22 cellular contexts compared by ENCODE assay signal in the genomic region with DNA sequence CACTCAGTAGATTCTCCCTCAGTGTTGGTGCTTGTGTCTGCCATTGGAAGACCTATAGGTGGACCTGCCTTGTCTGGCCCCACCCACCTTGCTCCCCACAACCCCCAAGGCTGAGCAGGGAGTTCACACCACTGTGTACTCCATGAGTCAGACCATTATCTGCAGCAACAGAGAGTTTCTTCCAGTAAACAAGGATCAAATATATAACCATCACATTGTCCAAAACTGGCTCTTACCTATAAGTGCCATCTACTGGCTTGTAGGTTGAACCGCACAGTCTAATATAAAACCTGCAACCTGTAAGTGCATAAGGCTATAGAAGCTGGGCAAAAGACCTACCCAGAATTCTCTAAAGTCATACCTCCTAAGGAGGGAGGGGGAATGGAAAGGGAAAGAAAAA. TPM values are rescaled to one million over a fixed set of nuclear protein-coding genes. Genes with fewer than 3 reads are reported as not detected.
DNase-seq lines count a peak whose midpoint lies in the region; ATAC-seq and TF ChIP-seq lines count a peak whose summit lies in the region.
"Had no signal": no experiment of that assay in that cellular context is flagged by ENCODE, and none has a peak within 500 bp of the region (broad histone marks: within the 10 kb centered on the region; RNA-seq: fewer than 3 reads in every experiment).

No MANE protein-coding gene starts in this region.

- POLR2A ChIA-PET in activated CD8-positive, alpha-beta T cell treated with anti-CD3 and anti-CD28 coated beads, Interleukin-2, amount 10 ng/mL, durations not matched to agents 7 days and 5 days (lab: Charles Lee), result no interaction called here
- POLR2A ChIA-PET in CD8-positive, alpha-beta memory T cell (lab: Charles Lee), result no interaction called here

- H3K27me3 ChIP-seq in DND-41 (ENCODE audit: insufficient read depth, low read length, poor library complexity), result no peaks in the 10 kb centered on the region
- no peaks in the 10 kb centered on the region for H3K27me3 ChIP-seq in CD8-positive, alpha-beta memory T cell (ENCODE audit: insufficient read depth, low read length, poor library complexity, severe bottlenecking)
- H3K27me3 ChIP-seq: dorsolateral prefrontal cortex had no signal

- no peak overlapping the region for H3K27ac ChIP-seq in DND-41 (ENCODE audit: low read length)
- H3K27ac ChIP-seq in CD8-positive, alpha-beta memory T cell (ENCODE audit: low read depth, low read length), result no peak overlapping the region
- H3K27ac ChIP-seq: dorsolateral prefrontal cortex, prostate gland had no signal

- peaks cover 20% of the 10 kb centered on the region for H3K36me3 Mint-ChIP-seq in activated CD8-positive, alpha-beta T cell treated with anti-CD3 and anti-CD28 coated beads, Interleukin-2, amount 10 ng/mL, durations not matched to agents 7 days and 5 days (ENCODE audit: low read depth)
- H3K36me3 Mint-ChIP-seq in CD8-positive, alpha-beta memory T cell, result peaks cover 8 to 72% (median 26%) of the 10 kb centered on the region in 3 donors

- H4K20me1 ChIP-seq in DND-41 (ENCODE audit: insufficient read depth, low read length), result no peaks in the 10 kb centered on the region

- H3K4me3 Mint-ChIP-seq in activated CD8-positive, alpha-beta T cell treated with anti-CD3 and anti-CD28 coated beads, Interleukin-2, amount 10 ng/mL, durations not matched to agents 7 days and 5 days, result no peak overlapping the region
- no peak overlapping the region for H3K4me3 Mint-ChIP-seq in CD8-positive, alpha-beta memory T cell
- H3K4me3 Mint-ChIP-seq: activated naive CD8-positive, alpha-beta T cell; nephron had no signal

- no peak for ATAC-seq in DND-41 (ENCODE audit: insufficient read depth, low read depth)
- ATAC-seq in left lobe of liver, result peak; percentile 58
- ATAC-seq in activated CD8-positive, alpha-beta T cell treated with anti-CD3 and anti-CD28 coated beads, Interleukin-2, amount 10 ng/mL, durations not matched to agents 7 days and 5 days, result no peak
- no peak for ATAC-seq in HG02870 (IDR thresholded peaks at IDR 0.05; ENCODE audit: unreplicated experiment)
- no peak for ATAC-seq in HG02981 (IDR thresholded peaks at IDR 0.05; ENCODE audit: unreplicated experiment)

- no peak overlapping the region for H3K4me2 ChIP-seq in DND-41 (ENCODE audit: insufficient read depth, low read length)

- H3K36me3 ChIP-seq in DND-41 (ENCODE audit: insufficient read depth, low read length), result peaks cover 13% of the 10 kb centered on the region; the same call in 1 of the 2 replicates
- H3K36me3 ChIP-seq in CD8-positive, alpha-beta memory T cell (ENCODE audit: insufficient read depth, low read length), result no peaks in the 10 kb centered on the region
- H3K36me3 ChIP-seq: prostate gland had no signal

- TF ChIP-seq CTCF in DND-41 (IDR thresholded peaks at IDR 0.05; ENCODE audit: borderline replicate concordance, extremely low read depth, low read length, poor library complexity, severe bottlenecking) (peak; percentile 11), choroid plexus epithelial cell (conservative IDR thresholded peaks at IDR 0.05; ENCODE audit: low read depth, low read length) (peak; percentile 36)

- H3K79me2 ChIP-seq in DND-41 (ENCODE audit: insufficient read depth, low read length), result no peaks in the 10 kb centered on the region; the same call in 1 of the 2 replicates

- H2AFZ ChIP-seq in DND-41 (ENCODE audit: low read depth, low read length), result no peak overlapping the region

- H3K4me3 ChIP-seq in DND-41 (ENCODE audit: low read depth in 1 of 2, low read length in 2 of 2) (no peak overlapping the region), choroid plexus epithelial cell (ENCODE audit: low read depth, low read length) (no peak overlapping the region)
- no peak overlapping the region for H3K4me3 ChIP-seq in CD8-positive, alpha-beta memory T cell (ENCODE audit: low read length)
- H3K4me3 ChIP-seq: dorsolateral prefrontal cortex, prostate gland had no signal

- CTCF ChIA-PET in activated CD8-positive, alpha-beta T cell treated with anti-CD3 and anti-CD28 coated beads, Interleukin-2, amount 10 ng/mL, durations not matched to agents 7 days and 5 days (lab: Charles Lee), result no interaction called here
- CTCF ChIA-PET in CD8-positive, alpha-beta memory T cell (lab: Charles Lee), result no interaction called here

- H3K4me1 ChIP-seq in DND-41 (ENCODE audit: insufficient read depth, low read length), result no peaks in the 10 kb centered on the region
- H3K4me1 ChIP-seq in CD8-positive, alpha-beta memory T cell (ENCODE audit: insufficient read depth, low read length), result no peaks in the 10 kb centered on the region
- H3K4me1 ChIP-seq: prostate gland had no signal

- no peak for DNase-seq in DND-41
- peak; percentile 4 for DNase-seq in NCI-H226
- DNase-seq in choroid plexus epithelial cell (ENCODE audit: low read depth), result peak; percentile 26
- no peak for DNase-seq in left lobe of liver (ENCODE audit: low spot score)
- no peak for DNase-seq in activated CD8-positive, alpha-beta T cell treated with anti-CD3 and anti-CD28 coated beads, Interleukin-2, amount 10 ng/mL, durations not matched to agents 7 days and 5 days
- no peak for DNase-seq in CD8-positive, alpha-beta memory T cell
- DNase-seq: activated CD4-positive, alpha-beta T cell treated with anti-CD3 and anti-CD28 coated beads, Interleukin-2, amount 50 U/mL, for 48 hours; activated T-cell treated with anti-CD3 and anti-CD28 coated beads, Interleukin-2, amount 50 U/mL, for 48 hours; dorsolateral prefrontal cortex; hypothalamus; kidney; NCI-H1417; NCI-H2171; small intestine; stimulated activated CD4-positive, alpha-beta T cell treated with anti-CD3 and anti-CD28 coated beads, Interleukin-4, amount 100 ng/mL, for 24 hours had no signal

- H3K27me3 Mint-ChIP-seq in activated CD8-positive, alpha-beta T cell treated with anti-CD3 and anti-CD28 coated beads, Interleukin-2, amount 10 ng/mL, durations not matched to agents 7 days and 5 days (ENCODE audit: low read depth), result no peaks in the 10 kb centered on the region
- H3K27me3 Mint-ChIP-seq in CD8-positive, alpha-beta memory T cell, result no peaks in the 10 kb centered on the region
- H3K27me3 Mint-ChIP-seq: activated naive CD8-positive, alpha-beta T cell had no signal

- H3K27ac Mint-ChIP-seq in activated CD8-positive, alpha-beta T cell treated with anti-CD3 and anti-CD28 coated beads, Interleukin-2, amount 10 ng/mL, durations not matched to agents 7 days and 5 days, result no peak overlapping the region
- H3K27ac Mint-ChIP-seq in CD8-positive, alpha-beta memory T cell, result no peak overlapping the region
- H3K27ac Mint-ChIP-seq: activated naive CD8-positive, alpha-beta T cell; nephron had no signal

- peaks cover 22% of the 10 kb centered on the region for H3K9me3 Mint-ChIP-seq in activated CD8-positive, alpha-beta T cell treated with anti-CD3 and anti-CD28 coated beads, Interleukin-2, amount 10 ng/mL, durations not matched to agents 7 days and 5 days (ENCODE audit: insufficient read depth)
- H3K9me3 Mint-ChIP-seq in CD8-positive, alpha-beta memory T cell, result peaks cover 31 to 54% (median 35%) of the 10 kb centered on the region in 5 donors

- H3K9me3 ChIP-seq in DND-41 (ENCODE audit: insufficient read depth, low read length, severe bottlenecking), result peaks cover 26% of the 10 kb centered on the region
- H3K9me3 ChIP-seq in CD8-positive, alpha-beta memory T cell (ENCODE audit: low read length), result peaks cover 7% of the 10 kb centered on the region
- H3K9me3 ChIP-seq: prostate gland had no signal

- H3K4me1 Mint-ChIP-seq in activated CD8-positive, alpha-beta T cell treated with anti-CD3 and anti-CD28 coated beads, Interleukin-2, amount 10 ng/mL, durations not matched to agents 7 days and 5 days (ENCODE audit: low read depth), result no peaks in the 10 kb centered on the region
- H3K4me1 Mint-ChIP-seq in CD8-positive, alpha-beta memory T cell, result peaks cover 0 to 2% (median 0%) of the 10 kb centered on the region in 3 donors
- H3K4me1 Mint-ChIP-seq: nephron had no signal

- H3K9ac ChIP-seq in DND-41 (ENCODE audit: low read depth, low read length), result no peak overlapping the region

RNA-seq across cellular contexts. Expression of a gene that starts 7.9 kb away (rescaled TPM):
- 0.35 TPM for total RNA-seq in left lobe of liver
- total RNA-seq in activated CD8-positive, alpha-beta T cell treated with anti-CD3 and anti-CD28 coated beads, Interleukin-2, amount 10 ng/mL, durations not matched to agents 7 days and 5 days, result 1 to 10 TPM; 1.0 to 1.1 TPM
- total RNA-seq in CD8-positive, alpha-beta memory T cell, result under 1 TPM; 0.26 to 0.27 TPM
- not detected for polyA plus RNA-seq in CD8-positive, alpha-beta memory T cell
- polyA plus RNA-seq: urinary bladder had no signal

RNA-seq across cellular contexts. Expression of a gene that starts 17.4 kb away (rescaled TPM):
- total RNA-seq in left lobe of liver, result 3.9 TPM
- 10 to 100 TPM; 21.3 to 21.4 TPM for total RNA-seq in activated CD8-positive, alpha-beta T cell treated with anti-CD3 and anti-CD28 coated beads, Interleukin-2, amount 10 ng/mL, durations not matched to agents 7 days and 5 days
- 1 to 10 TPM; 5.8 to 8.6 TPM for total RNA-seq in CD8-positive, alpha-beta memory T cell
- polyA plus RNA-seq in CD8-positive, alpha-beta memory T cell, result 7.3 TPM

RNA-seq across cellular contexts. Expression of a gene that starts 27.6 kb away (rescaled TPM):
- not detected for total RNA-seq in left lobe of liver
- total RNA-seq in activated CD8-positive, alpha-beta T cell treated with anti-CD3 and anti-CD28 coated beads, Interleukin-2, amount 10 ng/mL, durations not matched to agents 7 days and 5 days, result not detected
- total RNA-seq in CD8-positive, alpha-beta memory T cell, result not detected
- not detected for polyA plus RNA-seq in CD8-positive, alpha-beta memory T cell
- total RNA-seq: kidney, mesenteric fat pad, urinary bladder had no signal
- polyA plus RNA-seq: small intestine, urinary bladder had no signal

RNA-seq across cellular contexts. Expression of a gene that starts 37.6 kb away (rescaled TPM):
- 0.73 TPM for total RNA-seq in left lobe of liver
- 1 to 10 TPM; 2.1 to 2.4 TPM for total RNA-seq in activated CD8-positive, alpha-beta T cell treated with anti-CD3 and anti-CD28 coated beads, Interleukin-2, amount 10 ng/mL, durations not matched to agents 7 days and 5 days
- total RNA-seq in CD8-positive, alpha-beta memory T cell, result under 1 TPM; 0.55 to 0.95 TPM
- polyA plus RNA-seq in CD8-positive, alpha-beta memory T cell, result 1.0 TPM

RNA-seq across cellular contexts. Expression of a gene that starts 52.2 kb away (rescaled TPM):
- 0.48 TPM for total RNA-seq in left lobe of liver
- total RNA-seq in activated CD8-positive, alpha-beta T cell treated with anti-CD3 and anti-CD28 coated beads, Interleukin-2, amount 10 ng/mL, durations not matched to agents 7 days and 5 days, result 1 to 10 TPM; 1.3 to 2.9 TPM
- total RNA-seq in CD8-positive, alpha-beta memory T cell, result under 1 TPM in 1 of 2 experiments, not detected in 1; 0.70 TPM
- 0.63 TPM for polyA plus RNA-seq in CD8-positive, alpha-beta memory T cell

Comparison
In these comparisons a context has a peak if more than half of its experiments do, and no peak if none do; other contexts are left out.
1. DNase-seq: peak in NCI-H226 (single experiment) and choroid plexus epithelial cell (single experiment); none in DND-41 (single experiment), left lobe of liver (single experiment), activated CD8-positive, alpha-beta T cell treated with anti-CD3 and anti-CD28 coated beads, Interleukin-2, amount 10 ng/mL, durations not matched to agents 7 days and 5 days (single experiment) and CD8-positive, alpha-beta memory T cell (0 of 5).